Comparison of ENCODE assay signal across 14 cellular contexts in genomic region chr9:127575875-127576778, GRCh38. TPM values are rescaled to one million over a fixed set of nuclear protein-coding genes. Genes with fewer than 3 reads are reported as not detected.
A peak's percentile ranks its signal among the peaks of the same experiment; 100 is the strongest.
DNase-seq lines count a peak whose midpoint lies in the region; TF ChIP-seq lines count a peak whose summit lies in the region.
"Had no signal": no experiment of that assay in that cellular context is flagged by ENCODE, and none has a peak within 500 bp of the region (broad histone marks: within the 10 kb centered on the region; RNA-seq: fewer than 3 reads in every experiment).

No MANE protein-coding gene starts in this region.

- in situ Hi-C loops in brain microvascular endothelial cell (cut with HindIII; ENCODE audit: low pct_ligation_motif_present, low sequenced_read_pairs) = no loop called here

- TF ChIP-seq CTCF in sigmoid colon (IDR thresholded peaks at IDR 0.05) (no peak), brain microvascular endothelial cell (IDR thresholded peaks at IDR 0.05; ENCODE audit: low read depth, low read length, missing control alignments) (no peak)

- H3K27ac ChIP-seq in epithelial cell of prostate (peak overlapping the region; percentile 98), sigmoid colon (peak overlapping the region in 3 of 4 donors; percentile 84 to 97 (median 93)), brain microvascular endothelial cell (no peak overlapping the region)

- no peak overlapping the region for H3K4me3 Mint-ChIP-seq in activated T-cell treated with anti-CD3 and anti-CD28 coated beads, Interleukin-2, amount 50 U/mL, for 24 hours
- H3K4me3 Mint-ChIP-seq: CD4-positive, alpha-beta memory T cell had no signal

- no peak for TF ChIP-seq EP300 in sigmoid colon (IDR thresholded peaks at IDR 0.05)

- H3K4me3 ChIP-seq in sigmoid colon = no peak overlapping the region
- H3K4me3 ChIP-seq in brain microvascular endothelial cell (ENCODE audit: low read depth, low read length) = no peak overlapping the region
- H3K4me3 ChIP-seq: thoracic aorta had no signal

- H3K9me3 Mint-ChIP-seq in activated T-cell treated with anti-CD3 and anti-CD28 coated beads, Interleukin-2, amount 50 U/mL, for 24 hours = no peaks in the 10 kb centered on the region
- H3K9me3 Mint-ChIP-seq: CD4-positive, alpha-beta memory T cell had no signal

- H3K27me3 ChIP-seq in sigmoid colon = no peaks in the 10 kb centered on the region
- H3K27me3 ChIP-seq in brain microvascular endothelial cell (replicated peaks) = no peaks in the 10 kb centered on the region

- peak; percentile 15 for DNase-seq in NCI-H1092 treated with DMSO at 0.1 percent for 48 hours (lab: John Stamatoyannopoulos, UW)
- DNase-seq in NCI-H1092 (lab: John Stamatoyannopoulos, UW) = no peak
- peak; percentile 66 for DNase-seq in LoVo (ENCODE audit: low spot score)
- no peak for DNase-seq in epithelial cell of prostate (ENCODE audit: low read depth, low spot score)
- no peak for DNase-seq in sigmoid colon
- DNase-seq in activated T-cell treated with anti-CD3 and anti-CD28 coated beads, Interleukin-2, amount 50 U/mL, for 24 hours = no peak
- DNase-seq in NCI-H2171 treated with DMSO at 0.1 percent for 48 hours (lab: John Stamatoyannopoulos, UW) = no peak
- DNase-seq in brain microvascular endothelial cell = no peak
- DNase-seq: 8988T; CD4-positive, alpha-beta memory T cell; cerebellar nuclear complex; midbrain; NCI-H1048 had no signal

- H3K36me3 ChIP-seq in sigmoid colon (no peaks in the 10 kb centered on the region), brain microvascular endothelial cell (replicated peaks) (no peaks in the 10 kb centered on the region)
- H3K36me3 ChIP-seq: thoracic aorta had no signal

- no peaks in the 10 kb centered on the region for H3K9me3 ChIP-seq in sigmoid colon
- H3K9me3 ChIP-seq: thoracic aorta had no signal

- no peaks in the 10 kb centered on the region for H3K36me3 Mint-ChIP-seq in activated T-cell treated with anti-CD3 and anti-CD28 coated beads, Interleukin-2, amount 50 U/mL, for 24 hours (ENCODE audit: low read depth)
- H3K36me3 Mint-ChIP-seq: CD4-positive, alpha-beta memory T cell had no signal

- 54 to 82% methylated on average over 13 of the region's 13 CpGs for WGBS in sigmoid colon, 2 donors

- H3K27ac Mint-ChIP-seq in activated T-cell treated with anti-CD3 and anti-CD28 coated beads, Interleukin-2, amount 50 U/mL, for 24 hours = no peak overlapping the region
- H3K27ac Mint-ChIP-seq: CD4-positive, alpha-beta memory T cell had no signal

- H3K27me3 Mint-ChIP-seq in activated T-cell treated with anti-CD3 and anti-CD28 coated beads, Interleukin-2, amount 50 U/mL, for 24 hours = no peaks in the 10 kb centered on the region
- H3K27me3 Mint-ChIP-seq: CD4-positive, alpha-beta memory T cell had no signal

- no peak for TF ChIP-seq POLR2A in sigmoid colon (IDR thresholded peaks at IDR 0.05)

- H3K4me1 ChIP-seq in sigmoid colon = peaks cover 0 to 47% (median 45%) of the 10 kb centered on the region in 4 donors

- peaks cover 45% of the 10 kb centered on the region for H3K4me1 Mint-ChIP-seq in activated T-cell treated with anti-CD3 and anti-CD28 coated beads, Interleukin-2, amount 50 U/mL, for 24 hours (ENCODE audit: low read depth)

- intact Hi-C loops in sigmoid colon (cut with DNase I) = loop anchor here (5.0 kb wide), 1 partner anchor 39 kb away; no protein-coding TSS in a partner anchor

RNA-seq across cellular contexts. Expression of gene STXBP1, which starts 36.0 kb away (rescaled TPM):
- 10 to 100 TPM; 32.3 to 97.2 (median 41.0) TPM for total RNA-seq in sigmoid colon
- 1 to 10 TPM; 3.7 to 9.2 (median 9.0) TPM for polyA plus RNA-seq in sigmoid colon

Comparison
In these comparisons a context has a peak if more than half of its experiments do, and no peak if none do; other contexts are left out.
1. DNase-seq: peak in NCI-H1092 treated with DMSO at 0.1 percent for 48 hours (single experiment) and LoVo (single experiment); none in NCI-H1092 (single experiment), epithelial cell of prostate (single experiment), sigmoid colon (single experiment), activated T-cell treated with anti-CD3 and anti-CD28 coated beads, Interleukin-2, amount 50 U/mL, for 24 hours (single experiment), NCI-H2171 treated with DMSO at 0.1 percent for 48 hours (single experiment) and brain microvascular endothelial cell (single experiment).